ENCODE assay signal across 8 cellular contexts in the genomic region with DNA sequence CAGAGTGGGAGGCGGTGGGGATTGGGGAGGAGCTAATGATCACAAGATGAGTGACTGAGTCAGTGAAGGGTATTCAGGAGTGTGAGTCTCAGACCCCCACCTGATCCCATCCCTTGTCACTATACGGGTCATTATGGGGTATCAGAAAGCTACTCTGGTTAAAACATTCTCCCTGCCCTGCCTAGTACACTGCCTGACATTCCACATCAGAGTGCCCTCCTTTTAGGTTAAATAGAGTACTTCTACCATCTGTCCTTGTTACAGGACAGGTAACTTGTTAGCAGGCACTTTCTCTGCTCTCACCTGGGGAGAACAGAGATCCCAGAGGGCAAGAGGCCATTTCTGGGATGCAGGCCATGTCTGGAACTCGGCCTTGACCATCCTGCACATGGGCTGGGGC.
"Had no signal": no experiment of that assay in that cellular context is flagged by ENCODE, and none has a peak within 500 bp of the region (broad histone marks: within the 10 kb centered on the region; RNA-seq: fewer than 3 reads in every experiment).

No MANE protein-coding gene starts in this region.

- DNase-seq: H7, HFFc6, KBM-7 had no signal

- H3K9me3 ChIP-seq: HAP-1 had no signal

- FAIRE-seq: HepG2 had no signal

- H3K36me3 ChIP-seq: HAP-1 had no signal

- H3K4me3 ChIP-seq: GM23338, HAP-1 had no signal

- H3K4me1 ChIP-seq: HAP-1 had no signal

- H3K27ac ChIP-seq: HL-60 had no signal

- ATAC-seq: GM23338, HCT116, HepG2 had no signal

- H3K4me2 ChIP-seq: GM23338 had no signal

- H2AFZ ChIP-seq: GM23338 had no signal
